ENCODE assay signal across 12 cellular contexts in the genomic region with DNA sequence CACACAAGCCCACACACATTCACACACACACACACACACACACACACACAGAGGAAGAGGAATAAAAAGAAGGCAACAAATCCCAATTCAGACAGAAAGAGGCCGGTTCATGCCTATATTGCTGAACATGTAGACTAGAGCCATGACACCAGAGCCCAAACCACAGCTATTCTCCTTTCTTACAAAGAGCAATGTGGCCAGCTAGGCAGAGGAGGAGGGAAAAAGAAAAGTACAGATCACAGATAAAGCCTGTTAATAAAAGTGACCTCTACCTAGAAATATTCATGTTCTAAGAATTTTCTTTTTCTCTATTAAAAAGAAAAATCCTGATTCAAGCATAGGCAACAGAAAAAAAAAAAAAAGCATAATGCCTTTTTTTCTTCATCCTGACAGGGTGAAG.
DNase-seq lines count a peak whose midpoint lies in the region; TF ChIP-seq lines count a peak whose summit lies in the region.
"Had no signal": no experiment of that assay in that cellular context is flagged by ENCODE, and none has a peak within 500 bp of the region (broad histone marks: within the 10 kb centered on the region; RNA-seq: fewer than 3 reads in every experiment).

No MANE protein-coding gene starts in this region.

- no peak overlapping the region for H3K18ac ChIP-seq in mesenchymal stem cell (ENCODE audit: low read depth in 1 of 2, low read length in 2 of 2)

- no peak overlapping the region for H3K4me2 ChIP-seq in mesenchymal stem cell (ENCODE audit: low read length, poor library complexity, severe bottlenecking)

- no peak overlapping the region for H2BK5ac ChIP-seq in mesenchymal stem cell (ENCODE audit: low read depth, low read length, poor library complexity, severe bottlenecking)

- H3K27me3 ChIP-seq in adipocyte (replicated peaks; ENCODE audit: control insufficient read depth, insufficient read depth, low read length) (no peaks in the 10 kb centered on the region), brain microvascular endothelial cell (replicated peaks) (no peaks in the 10 kb centered on the region), mesenchymal stem cell (ENCODE audit: control insufficient read depth in 1 of 2, insufficient read depth in 1 of 2, low read length in 2 of 2) (no peaks in the 10 kb centered on the region), uterus (no peaks in the 10 kb centered on the region), adrenal gland (no peaks in the 10 kb centered on the region), dorsolateral prefrontal cortex (peaks cover 0 to 6% (median 0%) of the 10 kb centered on the region in 45 donors)

- no peak overlapping the region for H3K14ac ChIP-seq in mesenchymal stem cell (ENCODE audit: low read length in 2 of 2)

- peak overlapping the region in 1 of 2 experiments; percentile 67 for H2BK12ac ChIP-seq in mesenchymal stem cell (ENCODE audit: low read length in 2 of 2)

- H3K4ac ChIP-seq in mesenchymal stem cell (ENCODE audit: low read depth in 1 of 2, low read length in 2 of 2): no peak overlapping the region

- intact Hi-C loops in uterus (cut with DNase I; ENCODE audit: low total_unique reads): no loop called here
- intact Hi-C loops in adrenal gland (cut with DNase I): no loop called here
- intact Hi-C loops in dorsolateral prefrontal cortex (cut with DNase I): no loop called here

- no CpG with 5 or more reads among the region's 1 CpG for WGBS in mesenchymal stem cell
- WGBS in adrenal gland, 4 donors: 77 to 94% (median 87%) methylated on average over 1 of the region's 1 CpG

- no peak for TF ChIP-seq POLR2A in uterus (IDR thresholded peaks at IDR 0.05)
- no peak for TF ChIP-seq POLR2A in adrenal gland (IDR thresholded peaks at IDR 0.05)

- H3K23ac ChIP-seq in mesenchymal stem cell (ENCODE audit: low read length in 2 of 2): no peak overlapping the region

- H2AFZ ChIP-seq in mesenchymal stem cell (ENCODE audit: low read depth, low read length): no peak overlapping the region

- H3K36me3 ChIP-seq in adipocyte (ENCODE audit: control insufficient read depth, insufficient read depth, low read length, severe bottlenecking) (no peaks in the 10 kb centered on the region), brain microvascular endothelial cell (replicated peaks) (no peaks in the 10 kb centered on the region), mesenchymal stem cell (ENCODE audit: control insufficient read depth in 1 of 2, insufficient read depth in 2 of 2, low read depth in 1 of 2, low read length in 2 of 2) (no peaks in the 10 kb centered on the region), uterus (no peaks in the 10 kb centered on the region), adrenal gland (replicated peaks in 1 of 2) (no peaks in the 10 kb centered on the region)

- in situ Hi-C loops in brain microvascular endothelial cell (cut with HindIII; ENCODE audit: low pct_ligation_motif_present, low sequenced_read_pairs): no loop called here

- DNase-seq in adipocyte (ENCODE audit: low read depth): peak; percentile 13
- peak; percentile 6 for DNase-seq in brain microvascular endothelial cell
- DNase-seq in mesenchymal stem cell: peak; percentile 19
- no peak for DNase-seq in uterus
- no peak for DNase-seq in adrenal gland
- DNase-seq in glomerular visceral epithelial cell (ENCODE audit: extremely low spot score): no peak
- no peak for DNase-seq in dorsolateral prefrontal cortex
- DNase-seq: ACHN; Caco-2; CD4-positive, alpha-beta T cell; H9 had no signal

- TF ChIP-seq CTCF in brain microvascular endothelial cell (IDR thresholded peaks at IDR 0.05; ENCODE audit: low read depth, low read length, missing control alignments): no peak
- TF ChIP-seq CTCF in uterus (IDR thresholded peaks at IDR 0.05): no peak
- TF ChIP-seq CTCF in adrenal gland (IDR thresholded peaks at IDR 0.05): no peak
- no peak for TF ChIP-seq CTCF in dorsolateral prefrontal cortex (IDR thresholded peaks at IDR 0.05 in 54 of 56, conservative IDR thresholded peaks at IDR 0.05 in 2 of 56; ENCODE audit: low read depth in 1 of 56, partially characterized antibody in 56 of 56)

- no peak overlapping the region for H4K91ac ChIP-seq in mesenchymal stem cell (ENCODE audit: low read length)

- H3K9ac ChIP-seq in adipocyte (ENCODE audit: low read length) (no peak overlapping the region), mesenchymal stem cell (ENCODE audit: low read length) (no peak overlapping the region)

- no peak overlapping the region for H2AK5ac ChIP-seq in mesenchymal stem cell (ENCODE audit: low read length, severe bottlenecking)

- no peak overlapping the region for H2BK15ac ChIP-seq in mesenchymal stem cell (ENCODE audit: low read depth, poor library complexity, severe bottlenecking)

- no peaks in the 10 kb centered on the region for H3K9me3 ChIP-seq in adipocyte (ENCODE audit: control insufficient read depth, low read length)
- H3K9me3 ChIP-seq in mesenchymal stem cell (ENCODE audit: control insufficient read depth, low read length): no peaks in the 10 kb centered on the region
- no peaks in the 10 kb centered on the region for H3K9me3 ChIP-seq in uterus
- no peaks in the 10 kb centered on the region for H3K9me3 ChIP-seq in adrenal gland (replicated peaks in 1 of 3)
- H3K9me3 ChIP-seq: Caco-2 had no signal

- H3K4me3 ChIP-seq in adipocyte (ENCODE audit: low read length) (no peak overlapping the region), brain microvascular endothelial cell (ENCODE audit: low read depth, low read length) (no peak overlapping the region), mesenchymal stem cell (ENCODE audit: insufficient read depth in 1 of 2, low read depth in 1 of 2, low read length in 2 of 2) (no peak overlapping the region), uterus (no peak overlapping the region), adrenal gland (no peak overlapping the region), dorsolateral prefrontal cortex (no peak overlapping the region)

- no peak overlapping the region for H2BK120ac ChIP-seq in mesenchymal stem cell (ENCODE audit: low read depth, low read length)

- H3K4me1 ChIP-seq in adipocyte (ENCODE audit: control insufficient read depth, insufficient read depth, low read length) (peaks cover 11% of the 10 kb centered on the region), mesenchymal stem cell (ENCODE audit: control insufficient read depth, insufficient read depth, low read depth, low read length) (no peaks in the 10 kb centered on the region), uterus (no peaks in the 10 kb centered on the region), adrenal gland (replicated peaks in 1 of 2) (no peaks in the 10 kb centered on the region)

- no peaks in the 10 kb centered on the region for H3K79me1 ChIP-seq in mesenchymal stem cell (replicated peaks; ENCODE audit: low read length, poor library complexity, severe bottlenecking)

- H3K27ac ChIP-seq in brain microvascular endothelial cell (no peak overlapping the region), mesenchymal stem cell (ENCODE audit: low read length, poor library complexity, severe bottlenecking) (no peak overlapping the region), uterus (no peak overlapping the region), adrenal gland (no peak overlapping the region), dorsolateral prefrontal cortex (no peak overlapping the region)
- H3K27ac ChIP-seq: C4-2B had no signal

- no peak overlapping the region for H4K8ac ChIP-seq in mesenchymal stem cell (ENCODE audit: low read length)

Comparison
In these comparisons a context has a peak if more than half of its experiments do, and no peak if none do; other contexts are left out.
1. DNase-seq: peak in adipocyte (single experiment), brain microvascular endothelial cell (single experiment) and mesenchymal stem cell (single experiment); none in uterus (0 of 2), adrenal gland (0 of 7), glomerular visceral epithelial cell (single experiment) and dorsolateral prefrontal cortex (0 of 10).